18 cellular contexts compared by ENCODE assay signal in genomic region chr2:25098056-25098455, GRCh38. TPM values are rescaled to one million over a fixed set of nuclear protein-coding genes. Genes with fewer than 3 reads are reported as not detected.
DNase-seq lines count a peak whose midpoint lies in the region; TF ChIP-seq lines count a peak whose summit lies in the region.
"Had no signal": no experiment of that assay in that cellular context is flagged by ENCODE, and none has a peak within 500 bp of the region (broad histone marks: within the 10 kb centered on the region; RNA-seq: fewer than 3 reads in every experiment).

No MANE protein-coding gene starts in this region.

- no peaks in the 10 kb centered on the region for H3K36me3 Mint-ChIP-seq in activated T-helper 1 cell treated with anti-CD3 and anti-CD28 coated beads, Interleukin-12 subunit alpha, Interleukin-12 subunit beta, Interleukin-2, Interleukin-4 antibody, amounts not matched to agents 30 ng/mL and 10 ng/mL and 1 ng/mL, durations not matched to agents 14 hours and 24 hours and 36 hours (ENCODE audit: low read depth)

- H3K4me1 Mint-ChIP-seq in activated T-helper 1 cell treated with anti-CD3 and anti-CD28 coated beads, Interleukin-12 subunit alpha, Interleukin-12 subunit beta, Interleukin-2, Interleukin-4 antibody, amounts not matched to agents 30 ng/mL and 10 ng/mL and 1 ng/mL, durations not matched to agents 14 hours and 24 hours and 36 hours (ENCODE audit: low read depth), result no peaks in the 10 kb centered on the region

- no peak overlapping the region for H3K4me3 ChIP-seq in vagina
- H3K4me3 ChIP-seq: BLaER1 treated with 17β-estradiol and CSF1 and Interleukin-3, amounts not matched to agents 10 nM and 100 nM; MG63 had no signal

- no peaks in the 10 kb centered on the region for H3K27me3 ChIP-seq in vagina
- H3K27me3 ChIP-seq: BLaER1 treated with 17β-estradiol and CSF1 and Interleukin-3, amounts not matched to agents 10 nM and 100 nM; brain microvascular endothelial cell; foreskin keratinocyte; MG63 had no signal

- intact Hi-C loops in vagina (cut with DNase I), result no loop called here
- intact Hi-C loops in activated T-helper 1 cell treated with anti-CD3 and anti-CD28 coated beads, Interleukin-12 subunit alpha, Interleukin-12 subunit beta, Interleukin-2, Interleukin-4 antibody, amounts not matched to agents 30 ng/mL and 10 ng/mL and 1 ng/mL, durations not matched to agents 14 hours and 24 hours and 36 hours (cut with micrococcal nuclease), result no loop called here

- peaks cover 6% of the 10 kb centered on the region for H3K9me3 Mint-ChIP-seq in activated T-helper 1 cell treated with anti-CD3 and anti-CD28 coated beads, Interleukin-12 subunit alpha, Interleukin-12 subunit beta, Interleukin-2, Interleukin-4 antibody, amounts not matched to agents 30 ng/mL and 10 ng/mL and 1 ng/mL, durations not matched to agents 14 hours and 24 hours and 36 hours

- H3K27ac Mint-ChIP-seq in activated T-helper 1 cell treated with anti-CD3 and anti-CD28 coated beads, Interleukin-12 subunit alpha, Interleukin-12 subunit beta, Interleukin-2, Interleukin-4 antibody, amounts not matched to agents 30 ng/mL and 10 ng/mL and 1 ng/mL, durations not matched to agents 14 hours and 24 hours and 36 hours, result no peak overlapping the region

- no peak for TF ChIP-seq CTCF in vagina (IDR thresholded peaks at IDR 0.05)

- peak overlapping the region; percentile 62 for H3K27ac ChIP-seq in vagina
- H3K27ac ChIP-seq: BLaER1 treated with 17β-estradiol and CSF1 and Interleukin-3, amounts not matched to agents 10 nM and 100 nM; brain microvascular endothelial cell; foreskin keratinocyte; RWPE1 had no signal

- H3K9me3 ChIP-seq in vagina, result no peaks in the 10 kb centered on the region
- H3K9me3 ChIP-seq: BLaER1 treated with 17β-estradiol and CSF1 and Interleukin-3, amounts not matched to agents 10 nM and 100 nM; MG63 had no signal

- H3K4me3 Mint-ChIP-seq in activated T-helper 1 cell treated with anti-CD3 and anti-CD28 coated beads, Interleukin-12 subunit alpha, Interleukin-12 subunit beta, Interleukin-2, Interleukin-4 antibody, amounts not matched to agents 30 ng/mL and 10 ng/mL and 1 ng/mL, durations not matched to agents 14 hours and 24 hours and 36 hours, result no peak overlapping the region

- no peak for TF ChIP-seq POLR2A in vagina (IDR thresholded peaks at IDR 0.05)

- H3K4me1 ChIP-seq in vagina, result no peaks in the 10 kb centered on the region

- DNase-seq in ecto neural progenitor cell (ENCODE audit: low spot score), result peak; percentile 55
- peak; percentile 55 for DNase-seq in left kidney (ENCODE audit: low read depth, low spot score)
- DNase-seq in pons (ENCODE audit: low spot score), result peak; percentile 87
- DNase-seq in vagina (ENCODE audit: extremely low spot score in 2 of 2), result no peak
- no peak for DNase-seq in D341Med (ENCODE audit: low spot score)
- DNase-seq in T-helper 9 cell, result no peak
- no peak for DNase-seq in activated T-helper 1 cell treated with anti-CD3 and anti-CD28 coated beads, Interleukin-12 subunit alpha, Interleukin-12 subunit beta, Interleukin-2, Interleukin-4 antibody, amounts not matched to agents 30 ng/mL and 10 ng/mL and 1 ng/mL, durations not matched to agents 14 hours and 24 hours and 36 hours (ENCODE audit: low spot score)
- DNase-seq: activated naive CD4-positive, alpha-beta T cell treated with anti-CD3 and anti-CD28 coated beads, Interleukin-2, amount 50 U/mL, for 16 hours; brain microvascular endothelial cell; H7; MG63; NCI-H2081; NCI-H526 treated with DMSO at 0.1 percent for 48 hours; stimulated activated CD4-positive, alpha-beta T cell treated with anti-CD3 and anti-CD28 coated beads, Interleukin-2, amount 100 ng/mL, for 48 hours; T-helper 1 cell had no signal

- H3K27me3 Mint-ChIP-seq in activated T-helper 1 cell treated with anti-CD3 and anti-CD28 coated beads, Interleukin-12 subunit alpha, Interleukin-12 subunit beta, Interleukin-2, Interleukin-4 antibody, amounts not matched to agents 30 ng/mL and 10 ng/mL and 1 ng/mL, durations not matched to agents 14 hours and 24 hours and 36 hours (ENCODE audit: insufficient read depth), result no peaks in the 10 kb centered on the region

- no peaks in the 10 kb centered on the region for H3K36me3 ChIP-seq in vagina
- H3K36me3 ChIP-seq: BLaER1 treated with 17β-estradiol and CSF1 and Interleukin-3, amounts not matched to agents 10 nM and 100 nM; brain microvascular endothelial cell; MG63 had no signal

RNA-seq across cellular contexts. Expression of gene EFR3B, which starts 56.2 kb away (rescaled TPM):
- 1.5 TPM for total RNA-seq in vagina
- total RNA-seq in activated T-helper 1 cell treated with anti-CD3 and anti-CD28 coated beads, Interleukin-12 subunit alpha, Interleukin-12 subunit beta, Interleukin-2, Interleukin-4 antibody, amounts not matched to agents 30 ng/mL and 10 ng/mL and 1 ng/mL, durations not matched to agents 14 hours and 24 hours and 36 hours, result 0.21 and 0.22 TPM in 2 replicates

Comparison
In these comparisons a context has a peak if more than half of its experiments do, and no peak if none do; other contexts are left out.
1. DNase-seq: peak in ecto neural progenitor cell (single experiment), left kidney (single experiment) and pons (single experiment); none in vagina (0 of 2), D341Med (single experiment), T-helper 9 cell (single experiment) and activated T-helper 1 cell treated with anti-CD3 and anti-CD28 coated beads, Interleukin-12 subunit alpha, Interleukin-12 subunit beta, Interleukin-2, Interleukin-4 antibody, amounts not matched to agents 30 ng/mL and 10 ng/mL and 1 ng/mL, durations not matched to agents 14 hours and 24 hours and 36 hours (single experiment).